Comparison of ENCODE assay signal across 10 cellular contexts in genomic region chr6:47203266-47203967, GRCh38.
A peak's percentile ranks its signal among the peaks of the same experiment; 100 is the strongest.
DNase-seq lines count a peak whose midpoint lies in the region; ATAC-seq, FAIRE-seq and TF ChIP-seq lines count a peak whose summit lies in the region.
"Had no signal": no experiment of that assay in that cellular context is flagged by ENCODE, and none has a peak within 500 bp of the region (broad histone marks: within the 10 kb centered on the region; RNA-seq: fewer than 3 reads in every experiment).

No MANE protein-coding gene starts in this region.

- H3K4me1 Mint-ChIP-seq in activated CD8-positive, alpha-beta T cell treated with anti-CD3 and anti-CD28 coated beads, Interleukin-2, amount 10 ng/mL, durations not matched to agents 7 days and 5 days (ENCODE audit: low read depth), result peaks cover 24% of the 10 kb centered on the region

- CTCF ChIA-PET in activated CD8-positive, alpha-beta T cell treated with anti-CD3 and anti-CD28 coated beads, Interleukin-2, amount 10 ng/mL, durations not matched to agents 7 days and 5 days (lab: Charles Lee), result interaction anchor here (2.1 kb wide), 1 partner anchor 105 kb away, joined by 6 read pairs; no protein-coding TSS in a partner anchor

- no peaks in the 10 kb centered on the region for H3K9me3 Mint-ChIP-seq in activated CD8-positive, alpha-beta T cell treated with anti-CD3 and anti-CD28 coated beads, Interleukin-2, amount 10 ng/mL, durations not matched to agents 7 days and 5 days (ENCODE audit: insufficient read depth)
- H3K9me3 Mint-ChIP-seq: activated CD4-positive, alpha-beta memory T cell treated with anti-CD3 and anti-CD28 coated beads, Interleukin-2, amount 10 ng/mL, durations not matched to agents 7 days and 5 days had no signal

- H3K27me3 ChIP-seq in GM06990 (replicated peaks; ENCODE audit: control insufficient read depth, insufficient read depth, low read length), result no peaks in the 10 kb centered on the region

- no peak for FAIRE-seq in frontal cortex (lab: Jason Lieb, UNC)

- DNase-seq in GM06990 (ENCODE audit: extremely low read depth, insufficient read length) (peak; percentile 38), ureter (ENCODE audit: low spot score) (no peak), NCI-H2171 (lab: John Stamatoyannopoulos, UW) (no peak), frontal cortex (ENCODE audit: low spot score in 2 of 2) (no peak)
- peak; percentile 29 for DNase-seq in activated CD8-positive, alpha-beta T cell treated with anti-CD3 and anti-CD28 coated beads, Interleukin-2, amount 10 ng/mL, durations not matched to agents 7 days and 5 days
- no peak for DNase-seq in activated CD4-positive, CD25-positive, alpha-beta regulatory T cell treated with anti-CD3 and anti-CD28 coated beads, Interleukin-2, amount 50 U/mL, for 72 hours
- DNase-seq: activated CD4-positive, alpha-beta memory T cell treated with anti-CD3 and anti-CD28 coated beads, Interleukin-2, amount 10 ng/mL, durations not matched to agents 7 days and 5 days; NCI-H1436 treated with DMSO at 0.1 percent for 48 hours had no signal

- no peaks in the 10 kb centered on the region for H3K36me3 ChIP-seq in GM06990 (ENCODE audit: control insufficient read depth, insufficient read depth, low read length)

- H3K27me3 Mint-ChIP-seq in activated CD8-positive, alpha-beta T cell treated with anti-CD3 and anti-CD28 coated beads, Interleukin-2, amount 10 ng/mL, durations not matched to agents 7 days and 5 days (ENCODE audit: low read depth), result no peaks in the 10 kb centered on the region

- peak overlapping the region; percentile 16 for H3K4me3 Mint-ChIP-seq in activated CD8-positive, alpha-beta T cell treated with anti-CD3 and anti-CD28 coated beads, Interleukin-2, amount 10 ng/mL, durations not matched to agents 7 days and 5 days
- H3K4me3 Mint-ChIP-seq: activated CD4-positive, alpha-beta memory T cell treated with anti-CD3 and anti-CD28 coated beads, Interleukin-2, amount 10 ng/mL, durations not matched to agents 7 days and 5 days had no signal

- peak overlapping the region; percentile 75 for H3K27ac Mint-ChIP-seq in activated CD8-positive, alpha-beta T cell treated with anti-CD3 and anti-CD28 coated beads, Interleukin-2, amount 10 ng/mL, durations not matched to agents 7 days and 5 days
- H3K27ac Mint-ChIP-seq: activated CD4-positive, alpha-beta memory T cell treated with anti-CD3 and anti-CD28 coated beads, Interleukin-2, amount 10 ng/mL, durations not matched to agents 7 days and 5 days had no signal

- ATAC-seq in GM19397 (IDR thresholded peaks at IDR 0.05; ENCODE audit: unreplicated experiment), result peak; percentile 83
- ATAC-seq in HG03103 (IDR thresholded peaks at IDR 0.05; ENCODE audit: low read depth, unreplicated experiment), result peak; percentile 80
- peak; percentile 75 for ATAC-seq in activated CD8-positive, alpha-beta T cell treated with anti-CD3 and anti-CD28 coated beads, Interleukin-2, amount 10 ng/mL, durations not matched to agents 7 days and 5 days

- no peak for TF ChIP-seq CTCF in GM06990 (IDR thresholded peaks at IDR 0.05; ENCODE audit: insufficient read depth, low read length, poor library complexity, severe bottlenecking)

- H3K4me3 ChIP-seq in GM06990 (replicated peaks; ENCODE audit: low read depth, low read length), result no peak overlapping the region

- POLR2A ChIA-PET in activated CD8-positive, alpha-beta T cell treated with anti-CD3 and anti-CD28 coated beads, Interleukin-2, amount 10 ng/mL, durations not matched to agents 7 days and 5 days (lab: Charles Lee), result no interaction called here

- no peaks in the 10 kb centered on the region for H3K36me3 Mint-ChIP-seq in activated CD8-positive, alpha-beta T cell treated with anti-CD3 and anti-CD28 coated beads, Interleukin-2, amount 10 ng/mL, durations not matched to agents 7 days and 5 days (ENCODE audit: low read depth)

Comparison
In these comparisons a context has a peak if more than half of its experiments do, and no peak if none do; other contexts are left out.
1. DNase-seq: peak in GM06990 (single experiment) and activated CD8-positive, alpha-beta T cell treated with anti-CD3 and anti-CD28 coated beads, Interleukin-2, amount 10 ng/mL, durations not matched to agents 7 days and 5 days (single experiment); none in ureter (single experiment), NCI-H2171 (single experiment), frontal cortex (0 of 2) and activated CD4-positive, CD25-positive, alpha-beta regulatory T cell treated with anti-CD3 and anti-CD28 coated beads, Interleukin-2, amount 50 U/mL, for 72 hours (single experiment).
2. Peak in every context shown above with its lines, with median percentiles within 50 percentile points of each other: ATAC-seq.